Comparison of ENCODE assay signal across 19 cellular contexts in the genomic region with DNA sequence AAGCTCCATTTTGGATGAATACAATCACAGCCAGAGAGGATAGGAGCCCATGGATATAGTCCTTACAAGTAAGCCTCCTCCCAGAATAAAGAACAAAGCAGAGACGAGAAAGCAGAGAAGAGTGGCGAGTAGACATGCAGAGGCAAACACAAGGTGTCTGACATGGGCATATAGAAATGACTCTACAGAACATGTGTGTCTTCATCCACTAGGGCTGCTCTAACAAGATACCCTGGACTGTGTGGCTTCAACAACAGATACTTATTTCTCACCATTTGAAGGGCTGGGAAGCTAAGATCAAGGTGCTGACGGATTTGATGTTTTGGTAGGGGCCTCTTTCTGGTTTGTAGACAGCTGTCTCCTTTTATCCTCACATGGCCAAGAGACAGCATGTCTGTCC. TPM values are rescaled to one million over a fixed set of nuclear protein-coding genes. Genes with fewer than 3 reads are reported as not detected.
A peak's percentile ranks its signal among the peaks of the same experiment; 100 is the strongest.
DNase-seq lines count a peak whose midpoint lies in the region; ATAC-seq, FAIRE-seq and TF ChIP-seq lines count a peak whose summit lies in the region.
"Had no signal": no experiment of that assay in that cellular context is flagged by ENCODE, and none has a peak within 500 bp of the region (broad histone marks: within the 10 kb centered on the region; RNA-seq: fewer than 3 reads in every experiment).

No MANE protein-coding gene starts in this region.

- H3K36me3 ChIP-seq in neural progenitor cell = no peaks in the 10 kb centered on the region
- no peaks in the 10 kb centered on the region for H3K36me3 ChIP-seq in Caco-2 (ENCODE audit: control insufficient read depth, insufficient read depth, low read length)
- H3K36me3 ChIP-seq: BE2C, SJCRH30 had no signal

- H3K27me3 ChIP-seq in CD4-positive, alpha-beta T cell (ENCODE audit: control insufficient read depth, insufficient read depth, low read length) = peaks cover 4% of the 10 kb centered on the region
- H3K27me3 ChIP-seq in neural progenitor cell = no peaks in the 10 kb centered on the region
- no peaks in the 10 kb centered on the region for H3K27me3 ChIP-seq in Caco-2 (replicated peaks; ENCODE audit: control insufficient read depth, insufficient read depth, low read length)
- H3K27me3 ChIP-seq: BE2C, SJCRH30 had no signal

- CTCF ChIA-PET in CD4-positive, alpha-beta T cell (lab: Charles Lee) = no interaction called here
- CTCF ChIA-PET in WTC11 (lab: Charles Lee) = no interaction called here
- CTCF ChIA-PET in Caco-2 (lab: Charles Lee) = no interaction called here

- H3K9ac ChIP-seq in neural progenitor cell = no peak overlapping the region

- intact Hi-C loops in CD4-positive, alpha-beta T cell (cut with DNase I, micrococcal nuclease) = no loop called here
- intact Hi-C loops in Caco-2 (cut with micrococcal nuclease; ENCODE audit: unreplicated experiment) = no loop called here

- no peak for TF ChIP-seq CTCF in CD4-positive, alpha-beta T cell (IDR thresholded peaks at IDR 0.05)
- TF ChIP-seq CTCF in WTC11 (IDR thresholded peaks at IDR 0.05) = no peak
- no peak for TF ChIP-seq CTCF in neural progenitor cell (IDR thresholded peaks at IDR 0.05)
- no peak for TF ChIP-seq CTCF in Caco-2 (IDR thresholded peaks at IDR 0.05; ENCODE audit: insufficient read depth in 1 of 2, low read depth in 1 of 2, low read length in 1 of 2, severe bottlenecking in 1 of 2, unreplicated experiment in 1 of 2)

- H3K4me1 ChIP-seq in neural progenitor cell (no peaks in the 10 kb centered on the region), Caco-2 (no peaks in the 10 kb centered on the region)
- H3K4me1 ChIP-seq: BE2C, SJCRH30 had no signal

- H2AFZ ChIP-seq in neural progenitor cell (replicated peaks) = peak overlapping the region; percentile 44

- no peak overlapping the region for H3K27ac ChIP-seq in CD4-positive, alpha-beta T cell (ENCODE audit: low read depth, low read length)
- no peak overlapping the region for H3K27ac ChIP-seq in neural progenitor cell
- H3K27ac ChIP-seq: SJCRH30 had no signal

- peak; percentile 29 for ATAC-seq in CD4-positive, alpha-beta T cell (ENCODE audit: poor library complexity)
- ATAC-seq in WTC11 = 0 out of 2 replicates have a peak, but pooled peaks have one; percentile 32
- ATAC-seq in stimulated activated effector memory CD8-positive, alpha-beta T cell treated with anti-CD3 and anti-CD28 coated beads, Interleukin-12 subunit alpha, Interleukin-12 subunit beta, amount 100 ng/mL, for 72 hours = no peak
- ATAC-seq: SK-N-SH treated with all-trans-retinoic acid at 6 μM for 48 hours, T-helper 17 cell had no signal

- no peaks in the 10 kb centered on the region for H3K9me3 Mint-ChIP-seq in CD4-positive, alpha-beta T cell
- no peaks in the 10 kb centered on the region for H3K9me3 Mint-ChIP-seq in WTC11
- no peaks in the 10 kb centered on the region for H3K9me3 Mint-ChIP-seq in neural progenitor cell
- no peaks in the 10 kb centered on the region for H3K9me3 Mint-ChIP-seq in Caco-2 (ENCODE audit: unreplicated experiment)
- no peaks in the 10 kb centered on the region for H3K9me3 Mint-ChIP-seq in stimulated activated effector memory CD8-positive, alpha-beta T cell treated with anti-CD3 and anti-CD28 coated beads, Interleukin-12 subunit alpha, Interleukin-12 subunit beta, amount 100 ng/mL, for 72 hours
- H3K9me3 Mint-ChIP-seq: CD14-positive monocyte had no signal

- DNase-seq in CD4-positive, alpha-beta T cell = no peak
- DNase-seq in GM19239 (ENCODE audit: insufficient read length, low spot score) = no peak
- no peak for DNase-seq in WTC11 (ENCODE audit: low spot score)
- no peak for DNase-seq in neural progenitor cell (ENCODE audit: low spot score)
- DNase-seq in Caco-2 = no peak
- DNase-seq in SIG-M5 (lab: John Stamatoyannopoulos, UW) = no peak
- no peak for DNase-seq in stimulated activated effector memory CD8-positive, alpha-beta T cell treated with anti-CD3 and anti-CD28 coated beads, Interleukin-12 subunit alpha, Interleukin-12 subunit beta, amount 100 ng/mL, for 72 hours (ENCODE audit: low spot score in 2 of 2)
- DNase-seq: BE2C, DMS53, KBM-7, NCI-H2029 treated with DMSO at 0.1 percent for 48 hours, NCI-H2227 treated with DMSO at 0.1 percent for 48 hours, NCI-H69, T-helper 17 cell had no signal

- H3K27ac Mint-ChIP-seq in CD4-positive, alpha-beta T cell = no peak overlapping the region
- H3K27ac Mint-ChIP-seq in WTC11 (no peak overlapping the region), neural progenitor cell (no peak overlapping the region), Caco-2 (ENCODE audit: unreplicated experiment) (no peak overlapping the region)
- no peak overlapping the region for H3K27ac Mint-ChIP-seq in stimulated activated effector memory CD8-positive, alpha-beta T cell treated with anti-CD3 and anti-CD28 coated beads, Interleukin-12 subunit alpha, Interleukin-12 subunit beta, amount 100 ng/mL, for 72 hours
- H3K27ac Mint-ChIP-seq: CD14-positive monocyte, T-helper 17 cell had no signal

- H4K20me1 ChIP-seq in neural progenitor cell (ENCODE audit: low read depth) = no peaks in the 10 kb centered on the region

- no peak overlapping the region for H3K4me3 Mint-ChIP-seq in CD4-positive, alpha-beta T cell
- H3K4me3 Mint-ChIP-seq in WTC11 (no peak overlapping the region), neural progenitor cell (no peak overlapping the region), Caco-2 (ENCODE audit: unreplicated experiment) (no peak overlapping the region)
- no peak overlapping the region for H3K4me3 Mint-ChIP-seq in stimulated activated effector memory CD8-positive, alpha-beta T cell treated with anti-CD3 and anti-CD28 coated beads, Interleukin-12 subunit alpha, Interleukin-12 subunit beta, amount 100 ng/mL, for 72 hours
- H3K4me3 Mint-ChIP-seq: CD14-positive monocyte, T-helper 17 cell had no signal

- POLR2A ChIA-PET in CD4-positive, alpha-beta T cell (lab: Charles Lee) = interaction anchor here (1.1 kb wide), 1 partner anchor 14 kb away, joined by 5 read pairs; no protein-coding TSS in a partner anchor
- POLR2A ChIA-PET in WTC11 (lab: Charles Lee) = no interaction called here
- POLR2A ChIA-PET in Caco-2 (lab: Charles Lee) = no interaction called here

- no peaks in the 10 kb centered on the region for H3K4me1 Mint-ChIP-seq in CD4-positive, alpha-beta T cell (ENCODE audit: low read depth)
- H3K4me1 Mint-ChIP-seq in WTC11 (peaks cover 4% of the 10 kb centered on the region), neural progenitor cell (no peaks in the 10 kb centered on the region), Caco-2 (ENCODE audit: low read depth, unreplicated experiment) (no peaks in the 10 kb centered on the region)
- no peaks in the 10 kb centered on the region for H3K4me1 Mint-ChIP-seq in stimulated activated effector memory CD8-positive, alpha-beta T cell treated with anti-CD3 and anti-CD28 coated beads, Interleukin-12 subunit alpha, Interleukin-12 subunit beta, amount 100 ng/mL, for 72 hours
- H3K4me1 Mint-ChIP-seq: T-helper 17 cell had no signal

- no peaks in the 10 kb centered on the region for H3F3A ChIP-seq in neural progenitor cell (ENCODE audit: low read depth)

- FAIRE-seq in GM19239 (lab: Jason Lieb, UNC) = peak; percentile 39
- FAIRE-seq: H54, RCC 7860 had no signal

- no peaks in the 10 kb centered on the region for H3K36me3 Mint-ChIP-seq in CD4-positive, alpha-beta T cell (ENCODE audit: low read depth)
- H3K36me3 Mint-ChIP-seq in WTC11 (no peaks in the 10 kb centered on the region), neural progenitor cell (no peaks in the 10 kb centered on the region), Caco-2 (ENCODE audit: insufficient read depth, unreplicated experiment) (no peaks in the 10 kb centered on the region)
- no peaks in the 10 kb centered on the region for H3K36me3 Mint-ChIP-seq in stimulated activated effector memory CD8-positive, alpha-beta T cell treated with anti-CD3 and anti-CD28 coated beads, Interleukin-12 subunit alpha, Interleukin-12 subunit beta, amount 100 ng/mL, for 72 hours
- H3K36me3 Mint-ChIP-seq: CD14-positive monocyte had no signal

- H3K9me3 ChIP-seq in CD4-positive, alpha-beta T cell (ENCODE audit: control insufficient read depth, low read length) = no peaks in the 10 kb centered on the region
- H3K9me3 ChIP-seq in neural progenitor cell (ENCODE audit: low read depth) (no peaks in the 10 kb centered on the region), Caco-2 (no peaks in the 10 kb centered on the region)
- H3K9me3 ChIP-seq: BE2C, SJCRH30 had no signal

- no TSS peak for BruUV-seq in Caco-2 (replicated peaks; lab: Mats Ljungman, UMichigan)

- H3K27me3 Mint-ChIP-seq in CD4-positive, alpha-beta T cell = peaks cover 19% of the 10 kb centered on the region
- no peaks in the 10 kb centered on the region for H3K27me3 Mint-ChIP-seq in WTC11 (ENCODE audit: low read depth)
- H3K27me3 Mint-ChIP-seq in neural progenitor cell (ENCODE audit: insufficient read depth, low read depth) = peaks cover 2% of the 10 kb centered on the region
- H3K27me3 Mint-ChIP-seq in Caco-2 (ENCODE audit: insufficient read depth, unreplicated experiment) = no peaks in the 10 kb centered on the region

- H3K79me2 ChIP-seq in neural progenitor cell (ENCODE audit: low read depth) = no peaks in the 10 kb centered on the region

- no peak overlapping the region for H3K4me2 ChIP-seq in neural progenitor cell

- H3K4me3 ChIP-seq in neural progenitor cell = no peak overlapping the region
- H3K4me3 ChIP-seq in Caco-2 (ENCODE audit: low read depth, low read length) = no peak overlapping the region
- H3K4me3 ChIP-seq: SJCRH30 had no signal

RNA-seq across cellular contexts. Expression of gene FER, which starts 32.3 kb away (rescaled TPM):
- total RNA-seq in CD4-positive, alpha-beta T cell = 10 to 100 TPM; 14.2 to 15.9 TPM
- 13.6 to 16.2 TPM (median 13.8 TPM) in 3 replicates for total RNA-seq in WTC11 (2021)
- total RNA-seq in neural progenitor cell (ENCODE audit: low replicate concordance) = 10.6 and 25.0 TPM in 2 replicates
- total RNA-seq in Caco-2 (2022) = 43.1 and 48.7 TPM in 2 replicates
